1 cellular context compared by ENCODE assay signal in the genomic region with DNA sequence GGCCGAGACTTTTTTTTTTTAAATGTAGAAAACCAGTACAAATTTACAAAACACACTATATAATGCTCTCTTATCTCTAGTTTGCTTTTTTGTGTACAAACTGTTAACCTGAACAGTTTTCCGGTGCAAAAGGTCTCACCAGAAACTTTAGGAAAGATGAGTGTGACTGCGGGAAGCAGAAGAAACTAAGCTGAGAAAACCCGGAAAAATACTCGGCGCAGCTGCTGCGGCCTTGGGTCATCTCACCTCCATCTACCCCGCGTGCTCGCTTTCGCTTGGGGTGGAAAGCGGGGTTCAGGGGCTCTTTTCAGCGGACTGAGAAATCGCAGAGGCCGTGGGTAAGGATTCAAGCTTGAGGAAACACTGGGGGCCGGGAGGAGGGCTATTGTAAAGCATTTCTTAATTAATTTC.
TF ChIP-seq lines count a peak whose summit lies in the region.

No MANE protein-coding gene starts in this region.

TF ChIP-seq in HepG2, 621 proteins besides CTCF, POLR2A, EP300 and RAD21 (continued from another document):
- TF ChIP-seq POLR2G (IDR thresholded peaks at IDR 0.05; ENCODE audit: low read depth, low read length) (peak; percentile 52), PHF8 (CRISPR knock-in tag; IDR thresholded peaks at IDR 0.05) (0 out of 2 replicates have a peak, but pooled peaks have one; percentile 9), PRDM15 (CRISPR knock-in tag; IDR thresholded peaks at IDR 0.05) (peak; percentile 77), ZNF30 (CRISPR knock-in tag; IDR thresholded peaks at IDR 0.05) (0 out of 2 replicates have a peak, but pooled peaks have one; percentile 45), ZNF101 (CRISPR knock-in tag; IDR thresholded peaks at IDR 0.05; ENCODE audit: borderline replicate concordance, low read depth) (no peak), ZNF878 (CRISPR knock-in tag; IDR thresholded peaks at IDR 0.05) (0 out of 2 replicates have a peak, but pooled peaks have one; percentile 37), SAP130 (CRISPR knock-in tag; IDR thresholded peaks at IDR 0.05; ENCODE audit: low read depth) (peak; percentile 5; the same call in 1 of the 2 replicates), SMARCE1 (IDR thresholded peaks at IDR 0.05; ENCODE audit: borderline replicate concordance) (no peak), DMAP1 (CRISPR knock-in tag; IDR thresholded peaks at IDR 0.05) (0 out of 2 replicates have a peak, but pooled peaks have one; percentile 8), MYC (CRISPR knock-in tag; IDR thresholded peaks at IDR 0.05; ENCODE audit: borderline replicate concordance) (peak; percentile 29; the same call in 1 of the 2 replicates), MTF1 (CRISPR knock-in tag; IDR thresholded peaks at IDR 0.05) (0 out of 2 replicates have a peak, but pooled peaks have one; percentile 31), ZBTB42 (CRISPR knock-in tag; IDR thresholded peaks at IDR 0.05) (no peak), ZNF777 (CRISPR knock-in tag; IDR thresholded peaks at IDR 0.05) (0 out of 2 replicates have a peak, but pooled peaks have one; percentile 16), KMT2A (CRISPR knock-in tag; IDR thresholded peaks at IDR 0.05) (peak; percentile 56; the same call in 1 of the 2 replicates), HOXA5 (CRISPR knock-in tag; IDR thresholded peaks at IDR 0.05) (peak; percentile 40; the same call in 1 of the 2 replicates), GPN1 (CRISPR knock-in tag; IDR thresholded peaks at IDR 0.05; ENCODE audit: borderline replicate concordance) (no peak), YEATS4 (CRISPR knock-in tag; IDR thresholded peaks at IDR 0.05; ENCODE audit: borderline replicate concordance) (0 out of 2 replicates have a peak, but pooled peaks have one; percentile 27), ZNF235 (CRISPR knock-in tag; IDR thresholded peaks at IDR 0.05; ENCODE audit: borderline replicate concordance) (no peak), KLF12 (CRISPR knock-in tag; IDR thresholded peaks at IDR 0.05; ENCODE audit: borderline replicate concordance) (0 out of 2 replicates have a peak, but pooled peaks have one; percentile 20), ZNF879 (CRISPR knock-in tag; IDR thresholded peaks at IDR 0.05) (no peak), ZNF256 (CRISPR knock-in tag; conservative IDR thresholded peaks at IDR 0.05) (0 out of 2 replicates have a peak, but pooled peaks have one; percentile 35), SRY (CRISPR knock-in tag; IDR thresholded peaks at IDR 0.05) (0 out of 2 replicates have a peak, but pooled peaks have one; percentile 5), THAP11 (CRISPR knock-in tag; IDR thresholded peaks at IDR 0.05) (0 out of 2 replicates have a peak, but pooled peaks have one; percentile 7), STAG1 (CRISPR knock-in tag; IDR thresholded peaks at IDR 0.05) (peak; percentile 5; the same call in 1 of the 2 replicates), ZNF232 (CRISPR knock-in tag; IDR thresholded peaks at IDR 0.05; ENCODE audit: borderline replicate concordance) (0 out of 2 replicates have a peak, but pooled peaks have one; percentile 10), ZNF503 (CRISPR knock-in tag; IDR thresholded peaks at IDR 0.05) (peak; percentile 17; the same call in 1 of the 2 replicates)
- TF ChIP-seq, protein P1, sequence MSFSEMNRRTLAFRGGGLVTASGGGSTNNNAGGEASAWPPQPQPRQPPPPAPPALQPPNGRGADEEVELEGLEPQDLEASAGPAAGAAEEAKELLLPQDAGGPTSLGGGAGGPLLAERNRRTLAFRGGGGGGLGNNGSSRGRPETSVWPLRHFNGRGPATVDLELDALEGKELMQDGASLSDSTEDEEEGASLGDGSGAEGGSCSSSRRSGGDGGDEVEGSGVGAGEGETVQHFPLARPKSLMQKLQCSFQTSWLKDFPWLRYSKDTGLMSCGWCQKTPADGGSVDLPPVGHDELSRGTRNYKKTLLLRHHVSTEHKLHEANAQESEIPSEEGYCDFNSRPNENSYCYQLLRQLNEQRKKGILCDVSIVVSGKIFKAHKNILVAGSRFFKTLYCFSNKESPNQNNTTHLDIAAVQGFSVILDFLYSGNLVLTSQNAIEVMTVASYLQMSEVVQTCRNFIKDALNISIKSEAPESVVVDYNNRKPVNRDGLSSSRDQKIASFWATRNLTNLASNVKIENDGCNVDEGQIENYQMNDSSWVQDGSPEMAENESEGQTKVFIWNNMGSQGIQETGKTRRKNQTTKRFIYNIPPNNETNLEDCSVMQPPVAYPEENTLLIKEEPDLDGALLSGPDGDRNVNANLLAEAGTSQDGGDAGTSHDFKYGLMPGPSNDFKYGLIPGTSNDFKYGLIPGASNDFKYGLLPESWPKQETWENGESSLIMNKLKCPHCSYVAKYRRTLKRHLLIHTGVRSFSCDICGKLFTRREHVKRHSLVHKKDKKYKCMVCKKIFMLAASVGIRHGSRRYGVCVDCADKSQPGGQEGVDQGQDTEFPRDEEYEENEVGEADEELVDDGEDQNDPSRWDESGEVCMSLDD (CRISPR knock-in tag; IDR thresholded peaks at IDR 0.05; ENCODE audit: borderline replicate concordance), result peak; percentile 91
- TF ChIP-seq, protein P2, sequence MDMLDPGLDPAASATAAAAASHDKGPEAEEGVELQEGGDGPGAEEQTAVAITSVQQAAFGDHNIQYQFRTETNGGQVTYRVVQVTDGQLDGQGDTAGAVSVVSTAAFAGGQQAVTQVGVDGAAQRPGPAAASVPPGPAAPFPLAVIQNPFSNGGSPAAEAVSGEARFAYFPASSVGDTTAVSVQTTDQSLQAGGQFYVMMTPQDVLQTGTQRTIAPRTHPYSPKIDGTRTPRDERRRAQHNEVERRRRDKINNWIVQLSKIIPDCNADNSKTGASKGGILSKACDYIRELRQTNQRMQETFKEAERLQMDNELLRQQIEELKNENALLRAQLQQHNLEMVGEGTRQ (IDR thresholded peaks at IDR 0.05; ENCODE audit: low read depth, low read length), result no peak
- TF ChIP-seq, protein P2 (CRISPR knock-in tag; IDR thresholded peaks at IDR 0.05; ENCODE audit: borderline replicate concordance), result no peak
- TF ChIP-seq, protein P3, sequence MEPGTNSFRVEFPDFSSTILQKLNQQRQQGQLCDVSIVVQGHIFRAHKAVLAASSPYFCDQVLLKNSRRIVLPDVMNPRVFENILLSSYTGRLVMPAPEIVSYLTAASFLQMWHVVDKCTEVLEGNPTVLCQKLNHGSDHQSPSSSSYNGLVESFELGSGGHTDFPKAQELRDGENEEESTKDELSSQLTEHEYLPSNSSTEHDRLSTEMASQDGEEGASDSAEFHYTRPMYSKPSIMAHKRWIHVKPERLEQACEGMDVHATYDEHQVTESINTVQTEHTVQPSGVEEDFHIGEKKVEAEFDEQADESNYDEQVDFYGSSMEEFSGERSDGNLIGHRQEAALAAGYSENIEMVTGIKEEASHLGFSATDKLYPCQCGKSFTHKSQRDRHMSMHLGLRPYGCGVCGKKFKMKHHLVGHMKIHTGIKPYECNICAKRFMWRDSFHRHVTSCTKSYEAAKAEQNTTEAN (CRISPR knock-in tag; conservative IDR thresholded peaks at IDR 0.05), result 0 out of 2 replicates have a peak, but pooled peaks have one; percentile 27
